Comparison of ENCODE assay signal across 8 cellular contexts in the genomic region with DNA sequence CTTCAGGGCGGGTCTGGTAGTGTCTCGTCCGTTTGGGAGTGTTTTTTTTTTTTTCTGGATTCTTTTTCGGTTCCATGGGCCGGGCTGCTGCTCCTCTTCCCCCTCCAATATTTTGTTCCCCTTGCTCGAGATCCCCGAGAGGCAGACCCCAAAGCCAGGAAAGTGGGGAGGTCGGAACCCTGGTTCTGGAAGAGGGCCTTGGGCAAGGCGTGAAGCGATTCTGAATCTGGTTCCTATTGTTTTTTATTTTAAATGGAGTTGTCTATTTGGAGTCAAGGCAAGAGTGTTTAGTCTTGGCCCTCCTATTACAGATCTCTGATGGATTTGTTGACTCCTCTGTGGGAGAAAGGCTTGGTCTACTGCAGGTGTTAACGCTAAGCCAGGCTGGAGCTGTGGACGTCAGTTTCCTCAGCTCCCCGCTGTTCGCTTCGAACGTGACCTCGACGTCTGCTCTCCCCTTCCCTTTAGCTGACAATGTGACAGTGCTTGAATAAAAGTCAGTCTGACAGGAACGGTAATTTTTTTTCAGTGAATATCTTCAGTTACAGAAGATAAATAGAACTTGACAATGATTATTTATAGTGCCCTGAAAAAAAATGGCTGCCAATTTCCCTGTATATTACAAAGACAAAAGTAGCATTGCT. TPM values are rescaled to one million over a fixed set of nuclear protein-coding genes. Genes with fewer than 3 reads are reported as not detected.
DNase-seq lines count a peak whose midpoint lies in the region; ATAC-seq and TF ChIP-seq lines count a peak whose summit lies in the region.

No MANE protein-coding gene starts in this region.

- H3K9ac ChIP-seq in skeletal muscle satellite cell (ENCODE audit: low read depth, low read length) = peak overlapping the region; percentile 100

- no peaks in the 10 kb centered on the region for H3K9me3 ChIP-seq in CD8-positive, alpha-beta memory T cell (ENCODE audit: low read length)
- H3K9me3 ChIP-seq in iPS-18c (ENCODE audit: control insufficient read depth, insufficient read depth, low read length) (no peaks in the 10 kb centered on the region), skeletal muscle satellite cell (replicated peaks; ENCODE audit: low read length) (no peaks in the 10 kb centered on the region)

- H3K27me3 ChIP-seq in CD8-positive, alpha-beta memory T cell (ENCODE audit: insufficient read depth, low read length, poor library complexity, severe bottlenecking) = no peaks in the 10 kb centered on the region
- H3K27me3 ChIP-seq in skeletal muscle satellite cell (ENCODE audit: control insufficient read depth, insufficient read depth, low read length) = no peaks in the 10 kb centered on the region

- POLR2A ChIA-PET in CD8-positive, alpha-beta memory T cell (lab: Charles Lee) = interaction anchor here (1.0 to 1.5 kb wide), 2 partner anchors 53 to 157 kb away, joined by 4 to 5 read pairs; a partner anchor contains a TSS

- no peaks in the 10 kb centered on the region for H3K36me3 ChIP-seq in CD8-positive, alpha-beta memory T cell (ENCODE audit: insufficient read depth, low read length)
- no peaks in the 10 kb centered on the region for H3K36me3 ChIP-seq in skeletal muscle satellite cell (ENCODE audit: insufficient read depth, low read length)

- peak overlapping the region; percentile 64 for H3K4me3 ChIP-seq in CD8-positive, alpha-beta memory T cell (ENCODE audit: low read length)
- H3K4me3 ChIP-seq in astrocyte of the spinal cord (ENCODE audit: low read depth, low read length) = peak overlapping the region; percentile 85
- H3K4me3 ChIP-seq in iPS-18c (ENCODE audit: insufficient read depth, low read depth, low read length) = peak overlapping the region; percentile 97
- H3K4me3 ChIP-seq in skeletal muscle satellite cell (ENCODE audit: low read length) = peak overlapping the region; percentile 95

- H3K9me3 Mint-ChIP-seq in CD8-positive, alpha-beta memory T cell = no peaks in the 10 kb centered on the region

- peak; percentile 6 to 56 (median 37) for DNase-seq in CD8-positive, alpha-beta memory T cell
- DNase-seq in HuH-7 (ENCODE audit: low spot score) (peak; percentile 19), SKM-1 (lab: John Stamatoyannopoulos, UW; ENCODE audit: unreplicated experiment) (peak; percentile 26), astrocyte of the spinal cord (ENCODE audit: low read depth, low spot score) (peak; percentile 50)

- H3K27ac Mint-ChIP-seq in CD8-positive, alpha-beta memory T cell = peak overlapping the region; percentile 99 to 100 (median 100)

- peak overlapping the region; percentile 94 to 98 (median 98) for H3K4me3 Mint-ChIP-seq in CD8-positive, alpha-beta memory T cell

- ATAC-seq in GM21717 (IDR thresholded peaks at IDR 0.05; ENCODE audit: unreplicated experiment) = no peak
- no peak for ATAC-seq in GM21786 (IDR thresholded peaks at IDR 0.05; ENCODE audit: unreplicated experiment)

- peaks cover 13% of the 10 kb centered on the region for H3K4me1 ChIP-seq in CD8-positive, alpha-beta memory T cell (ENCODE audit: insufficient read depth, low read length)
- H3K4me1 ChIP-seq in skeletal muscle satellite cell (ENCODE audit: control insufficient read depth, insufficient read depth, low read length) = peaks cover 4% of the 10 kb centered on the region

- peaks cover 22 to 36% (median 27%) of the 10 kb centered on the region in 3 donors for H3K4me1 Mint-ChIP-seq in CD8-positive, alpha-beta memory T cell

- in situ Hi-C loops in astrocyte of the spinal cord (cut with HindIII; ENCODE audit: low sequenced_read_pairs) = no loop called here

- H3K4me2 ChIP-seq in skeletal muscle satellite cell (ENCODE audit: low read length) = peak overlapping the region; percentile 98

- TF ChIP-seq CTCF in astrocyte of the spinal cord (IDR thresholded peaks at IDR 0.05; ENCODE audit: low read depth, low read length) = no peak

- H3K27me3 Mint-ChIP-seq in CD8-positive, alpha-beta memory T cell = peaks cover 0 to 2% of the 10 kb centered on the region in 2 donors

- peaks cover 0 to 17% (median 1%) of the 10 kb centered on the region in 3 donors for H3K36me3 Mint-ChIP-seq in CD8-positive, alpha-beta memory T cell

- CTCF ChIA-PET in CD8-positive, alpha-beta memory T cell (lab: Charles Lee) = interaction anchor here (1.3 kb wide), 1 partner anchor 9 kb away, joined by 4 read pairs; no protein-coding TSS in a partner anchor

- peak overlapping the region; percentile 99 for H3K27ac ChIP-seq in CD8-positive, alpha-beta memory T cell (ENCODE audit: low read depth, low read length)

RNA-seq across cellular contexts. Expression of a gene that starts 0.7 kb away (rescaled TPM):
- 1 to 10 TPM; 4.4 to 4.7 TPM for total RNA-seq in CD8-positive, alpha-beta memory T cell
- polyA plus RNA-seq in CD8-positive, alpha-beta memory T cell = 2.8 TPM
- total RNA-seq in skeletal muscle satellite cell (2012; rRNA removed) = 0.76 and 5.0 TPM in 2 replicates

RNA-seq across cellular contexts. Expression of a gene that starts 52.4 kb away (rescaled TPM):
- 10 to 100 TPM; 90.9 to 95.4 TPM for total RNA-seq in CD8-positive, alpha-beta memory T cell
- polyA plus RNA-seq in CD8-positive, alpha-beta memory T cell = 8.8 TPM
- 31.9 and 34.1 TPM in 2 replicates for total RNA-seq in skeletal muscle satellite cell (2012; rRNA removed)
